ENCODE assay signal across 11 cellular contexts in the genomic region with DNA sequence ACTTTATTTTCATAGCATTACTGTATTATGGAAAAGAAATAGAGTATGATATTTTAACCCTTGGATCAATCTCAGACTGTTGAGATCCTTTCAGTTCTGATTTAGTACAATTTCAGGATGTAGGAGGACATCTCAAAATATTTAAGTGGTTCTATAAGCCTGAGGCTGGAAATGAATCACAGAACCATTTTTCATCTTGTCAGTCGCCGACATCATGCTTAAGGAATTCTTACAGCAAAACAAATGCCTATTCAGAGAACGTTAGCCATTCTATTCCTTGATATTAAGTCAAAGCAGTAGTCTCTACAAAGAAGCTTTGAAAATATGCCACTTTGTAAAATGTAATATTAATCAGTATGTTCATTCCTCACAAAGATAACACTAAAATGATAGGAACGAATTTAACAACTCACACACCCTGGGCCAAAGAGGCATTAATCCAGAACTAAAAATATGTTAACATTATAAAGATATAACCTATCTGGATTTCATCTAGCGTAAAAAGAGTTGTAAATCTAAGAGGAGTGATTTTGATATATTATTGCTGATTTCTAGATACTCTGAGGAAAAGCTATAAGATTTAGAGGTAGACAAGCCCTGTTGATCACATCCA.
A peak's percentile ranks its signal among the peaks of the same experiment; 100 is the strongest.
DNase-seq lines count a peak whose midpoint lies in the region; ATAC-seq and TF ChIP-seq lines count a peak whose summit lies in the region.
"Had no signal": no experiment of that assay in that cellular context is flagged by ENCODE, and none has a peak within 500 bp of the region (broad histone marks: within the 10 kb centered on the region; RNA-seq: fewer than 3 reads in every experiment).

No MANE protein-coding gene starts in this region.

- peak overlapping the region; percentile 61 for H3K4me3 Mint-ChIP-seq in HFFc6
- H3K4me3 Mint-ChIP-seq: H9; natural killer cell treated with Interleukin-12 subunit alpha and Interleukin-12 subunit beta and Interleukin-15 and Interleukin-18, amount 100 ng/mL, for 72 hours had no signal

- 40 to 49% (median 43%) methylated on average over 5 of the region's 5 CpGs for WGBS in adrenal gland, 4 donors

- H3K4me3 ChIP-seq in adrenal gland (no peak overlapping the region), stomach smooth muscle (ENCODE audit: low read length in 2 of 2) (no peak overlapping the region)

- H3K27me3 ChIP-seq in adrenal gland (no peaks in the 10 kb centered on the region), stomach smooth muscle (ENCODE audit: control insufficient read depth in 1 of 2, insufficient read depth in 2 of 2, low read length in 2 of 2) (no peaks in the 10 kb centered on the region)

- peaks cover 68% of the 10 kb centered on the region for H3K4me1 Mint-ChIP-seq in HFFc6 (ENCODE audit: low read depth)

- H3K4me1 ChIP-seq in adrenal gland (replicated peaks in 1 of 2): peaks cover 18 to 25% of the 10 kb centered on the region in 2 donors
- peaks cover 3% of the 10 kb centered on the region for H3K4me1 ChIP-seq in stomach smooth muscle (ENCODE audit: control insufficient read depth, insufficient read depth, low read length)

- peak overlapping the region in 3 of 5 donors; percentile 46 to 65 (median 49) for H3K27ac ChIP-seq in adrenal gland
- H3K27ac ChIP-seq in stomach smooth muscle (ENCODE audit: low read length): peak overlapping the region; percentile 25
- H3K27ac ChIP-seq: KMS-11 had no signal

- intact Hi-C loops in adrenal gland (cut with DNase I): no loop called here

- ATAC-seq in GM18867 (IDR thresholded peaks at IDR 0.05; ENCODE audit: unreplicated experiment): no peak
- no peak for ATAC-seq in HG03521 (IDR thresholded peaks at IDR 0.05; ENCODE audit: unreplicated experiment)
- ATAC-seq: natural killer cell treated with Interleukin-12 subunit alpha and Interleukin-12 subunit beta and Interleukin-15 and Interleukin-18, amount 100 ng/mL, for 72 hours had no signal

- no peaks in the 10 kb centered on the region for H3K9me3 ChIP-seq in adrenal gland (replicated peaks in 1 of 3)
- H3K9me3 ChIP-seq in stomach smooth muscle (ENCODE audit: control insufficient read depth in 2 of 2, low read length in 2 of 2): no peaks in the 10 kb centered on the region

- no peaks in the 10 kb centered on the region for H3K36me3 Mint-ChIP-seq in HFFc6 (ENCODE audit: low read depth)
- H3K36me3 Mint-ChIP-seq: natural killer cell treated with Interleukin-12 subunit alpha and Interleukin-12 subunit beta and Interleukin-15 and Interleukin-18, amount 100 ng/mL, for 72 hours had no signal

- H3K27ac Mint-ChIP-seq in HFFc6: peak overlapping the region; percentile 77
- H3K27ac Mint-ChIP-seq: H9; natural killer cell treated with Interleukin-12 subunit alpha and Interleukin-12 subunit beta and Interleukin-15 and Interleukin-18, amount 100 ng/mL, for 72 hours had no signal

- H3K36me3 ChIP-seq in adrenal gland (replicated peaks in 1 of 2) (no peaks in the 10 kb centered on the region), stomach smooth muscle (ENCODE audit: control insufficient read depth in 2 of 2, insufficient read depth in 2 of 2, low read length in 2 of 2) (no peaks in the 10 kb centered on the region)

- H3K9ac ChIP-seq in stomach smooth muscle (ENCODE audit: low read length in 2 of 2): no peak overlapping the region
- H3K9ac ChIP-seq: KMS-11 had no signal

- no peak for TF ChIP-seq CTCF in HFFc6 (IDR thresholded peaks at IDR 0.05)
- TF ChIP-seq CTCF in adrenal gland (IDR thresholded peaks at IDR 0.05): no peak

- no peak for TF ChIP-seq POLR2A in adrenal gland (IDR thresholded peaks at IDR 0.05)

- peak; percentile 80 for DNase-seq in HFFc6
- no peak for DNase-seq in adrenal gland
- peak; percentile 73 for DNase-seq in glomerular visceral epithelial cell (ENCODE audit: extremely low spot score)
- DNase-seq in activated CD8-positive, alpha-beta memory T cell treated with anti-CD3 and anti-CD28 coated beads, Interleukin-2, amount 50 U/mL, for 48 hours: no peak
- no peak for DNase-seq in hypothalamus (lab: John Stamatoyannopoulos, UW)
- DNase-seq: H9 had no signal

- H3K27me3 Mint-ChIP-seq in HFFc6 (ENCODE audit: insufficient read depth): no peaks in the 10 kb centered on the region; the same call in 1 of the 2 replicates
- H3K27me3 Mint-ChIP-seq: natural killer cell treated with Interleukin-12 subunit alpha and Interleukin-12 subunit beta and Interleukin-15 and Interleukin-18, amount 100 ng/mL, for 72 hours had no signal

- no peaks in the 10 kb centered on the region for H3K9me3 Mint-ChIP-seq in HFFc6
- H3K9me3 Mint-ChIP-seq: H9 had no signal

Comparison
In these comparisons a context has a peak if more than half of its experiments do, and no peak if none do; other contexts are left out.
1. DNase-seq: peak in HFFc6 (single experiment) and glomerular visceral epithelial cell (single experiment); none in adrenal gland (0 of 7), activated CD8-positive, alpha-beta memory T cell treated with anti-CD3 and anti-CD28 coated beads, Interleukin-2, amount 50 U/mL, for 48 hours (single experiment) and hypothalamus (0 of 51).